18 cellular contexts compared by ENCODE assay signal in the genomic region with DNA sequence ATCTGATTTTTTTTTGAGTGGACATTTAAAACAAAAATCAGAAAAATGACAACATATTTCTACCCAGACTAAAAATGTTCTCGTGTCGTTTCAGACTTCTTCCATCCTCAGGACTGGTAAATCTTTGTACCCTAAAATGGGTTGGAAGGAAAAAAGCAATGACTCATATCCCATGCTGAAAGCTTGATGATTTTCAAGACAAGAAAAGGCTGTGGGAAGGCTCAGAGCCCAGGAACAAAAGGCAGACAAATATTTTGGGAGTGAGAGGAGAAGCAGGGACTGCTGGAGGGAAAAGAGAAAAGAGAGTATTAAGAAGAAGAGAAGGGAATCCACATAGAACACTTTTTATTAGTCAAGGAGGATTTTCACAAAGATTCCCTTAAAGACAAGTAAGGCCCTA.
A peak's percentile ranks its signal among the peaks of the same experiment; 100 is the strongest.
DNase-seq lines count a peak whose midpoint lies in the region; ATAC-seq and TF ChIP-seq lines count a peak whose summit lies in the region.
"Had no signal": no experiment of that assay in that cellular context is flagged by ENCODE, and none has a peak within 500 bp of the region (broad histone marks: within the 10 kb centered on the region; RNA-seq: fewer than 3 reads in every experiment).

No MANE protein-coding gene starts in this region.

- no peak overlapping the region for H3K23ac ChIP-seq in IMR-90 (ENCODE audit: low read depth, low read length)

- 0 out of 2 replicates have a peak overlapping the region, but pooled peaks have one; percentile 31 for H4K91ac ChIP-seq in IMR-90 (ENCODE audit: insufficient read depth, low read depth, low read length)

- no CpG with 5 or more reads among the region's 2 CpGs for WGBS in IMR-90 (ENCODE audit: extremely low coverage in 2 of 2, insufficient read length in 1 of 2), 2 experiments

- no peaks in the 10 kb centered on the region for H3K27me3 ChIP-seq in IMR-90 (ENCODE audit: control insufficient read depth, insufficient read depth, low read length)
- no peaks in the 10 kb centered on the region for H3K27me3 ChIP-seq in right atrium auricular region
- H3K27me3 ChIP-seq in thoracic aorta (replicated peaks; ENCODE audit: insufficient read depth), result no peaks in the 10 kb centered on the region

- no peak overlapping the region for H3K14ac ChIP-seq in IMR-90 (replicated peaks; ENCODE audit: low read depth, low read length)

- CTCF ChIA-PET in IMR-90 (lab: Yijun Ruan, JAX), result interaction anchor here (0.7 kb wide), 1 partner anchor 73 kb away, joined by 3 read pairs; no protein-coding TSS in a partner anchor

- intact Hi-C loops in IMR-90 (cut with micrococcal nuclease), result loop anchor here (2.0 kb wide), 1 partner anchor 62 kb away; no protein-coding TSS in a partner anchor

- no peak overlapping the region; the same call in 1 of the 2 replicates for H3K4ac ChIP-seq in IMR-90 (ENCODE audit: low read depth, low read length)

- H2BK20ac ChIP-seq in IMR-90 (ENCODE audit: low read depth, low read length), result peak overlapping the region; percentile 43; the same call in 1 of the 2 replicates

- BruUV-seq in IMR-90 (replicated peaks; lab: Mats Ljungman, UMichigan), result no TSS peak

- H3K56ac ChIP-seq in IMR-90 (ENCODE audit: extremely low read depth, insufficient read depth, low read length), result no peak overlapping the region

- TF ChIP-seq RAD21 in IMR-90 (IDR thresholded peaks at IDR 0.05; ENCODE audit: low read length), result no peak

- no peak overlapping the region for H2AK9ac ChIP-seq in IMR-90 (replicated peaks; ENCODE audit: low read depth, low read length, poor library complexity)

- H3K79me1 ChIP-seq in IMR-90 (ENCODE audit: low read depth in 1 of 2, low read length in 2 of 2), result no peaks in the 10 kb centered on the region

- no peak for TF ChIP-seq CTCF in IMR-90 (conservative IDR thresholded peaks at IDR 0.05; ENCODE audit: low read depth, low read length)
- no peak for TF ChIP-seq CTCF in coronary artery (IDR thresholded peaks at IDR 0.05)
- no peak for TF ChIP-seq CTCF in right atrium auricular region (IDR thresholded peaks at IDR 0.05)
- no peak for TF ChIP-seq CTCF in thoracic aorta (IDR thresholded peaks at IDR 0.05)

- H2BK5ac ChIP-seq in IMR-90 (ENCODE audit: low read depth, low read length, poor library complexity, severe bottlenecking), result peak overlapping the region; percentile 88

- peak overlapping the region; percentile 86; the same call in 1 of the 3 replicates for H2BK15ac ChIP-seq in IMR-90 (ENCODE audit: low read depth, low read length)

- dilution Hi-C loops in IMR-90 (cut with HindIII; ENCODE audit: low sequenced_read_pairs, unreplicated experiment), result no loop called here

- H3K4me1 ChIP-seq in IMR-90 (ENCODE audit: control insufficient read depth, insufficient read depth, low read length) (peaks cover 10% of the 10 kb centered on the region), right atrium auricular region (peaks cover 0 to 18% of the 10 kb centered on the region in 2 donors), thoracic aorta (ENCODE audit: control insufficient read depth in 1 of 2, low read depth in 2 of 2) (peaks cover 14 to 22% of the 10 kb centered on the region in 2 donors)

- H3K18ac ChIP-seq in IMR-90 (ENCODE audit: low read depth, low read length), result peak overlapping the region; percentile 16

- in situ Hi-C loops in IMR-90 (cut with MboI; ENCODE audit: low sequenced_read_pairs), result no loop called here

- H2AK5ac ChIP-seq in IMR-90 (ENCODE audit: low read depth, low read length), result no peak overlapping the region

- H3K4me3 ChIP-seq in IMR-90 (ENCODE audit: insufficient read depth, low read depth, low read length) (no peak overlapping the region), coronary artery (no peak overlapping the region), right atrium auricular region (no peak overlapping the region), thoracic aorta (no peak overlapping the region)
- H3K4me3 ChIP-seq: dorsolateral prefrontal cortex had no signal

- peak; percentile 64 for DNase-seq in IMR-90
- no peak for DNase-seq in coronary artery (ENCODE audit: low spot score)
- DNase-seq in right atrium auricular region (ENCODE audit: low spot score), result no peak
- no peak for DNase-seq in thoracic aorta (ENCODE audit: low spot score)
- DNase-seq in mucosa of gallbladder (ENCODE audit: low spot score), result no peak
- DNase-seq in NCI-H2227 (lab: John Stamatoyannopoulos, UW; ENCODE audit: unreplicated experiment), result no peak
- DNase-seq in NCI-H748 treated with DMSO at 0.1 percent for 48 hours (lab: John Stamatoyannopoulos, UW), result no peak
- DNase-seq: activated CD4-positive, alpha-beta T cell treated with anti-CD3 and anti-CD28 coated beads, Interleukin-2, amount 50 U/mL, for 4 hours; activated T-cell treated with anti-CD3 and anti-CD28 coated beads, Interleukin-2, amount 50 U/mL, for 4 hours; DMS79; dorsolateral prefrontal cortex; H9; midbrain; NCI-H1417; NCI-H345; nucleus accumbens had no signal

- ATAC-seq in IMR-90 (ENCODE audit: low read depth) (peak; percentile 39), thoracic aorta (ENCODE audit: insufficient number of reproducible peaks, low FRiP score, low read depth) (peak; percentile 82), HG03097 (IDR thresholded peaks at IDR 0.05; ENCODE audit: low FRiP score, unreplicated experiment) (no peak)
- ATAC-seq: activated T-cell treated with anti-CD3 and anti-CD28 coated beads, Interleukin-2, amount 50 U/mL, for 4 hours had no signal

- H3K4me2 ChIP-seq in IMR-90 (ENCODE audit: low read depth, low read length), result no peak overlapping the region
- H3K4me2 ChIP-seq: KMS-11 had no signal

- peaks cover 5% of the 10 kb centered on the region; the same call in 1 of the 2 replicates for H3K9me1 ChIP-seq in IMR-90 (ENCODE audit: insufficient read depth, low read length)

- H2BK120ac ChIP-seq in IMR-90 (ENCODE audit: low read depth, low read length), result peak overlapping the region; percentile 59

- H3K36me3 ChIP-seq in IMR-90 (ENCODE audit: control insufficient read depth, insufficient read depth, low read length) (no peaks in the 10 kb centered on the region), right atrium auricular region (no peaks in the 10 kb centered on the region), thoracic aorta (no peaks in the 10 kb centered on the region)

- peak overlapping the region; percentile 4; the same call in 1 of the 2 replicates for H3K9ac ChIP-seq in IMR-90 (ENCODE audit: low read depth, low read length)
- H3K9ac ChIP-seq: KMS-11 had no signal

- POLR2A ChIA-PET in IMR-90 (lab: Charles Lee; ENCODE audit: unreplicated experiment), result no interaction called here

- no peak for TF ChIP-seq POLR2A in IMR-90 (IDR thresholded peaks at IDR 0.05; ENCODE audit: low read depth, low read length)

- H4K5ac ChIP-seq in IMR-90 (ENCODE audit: low read depth, low read length), result peak overlapping the region; percentile 6; the same call in 1 of the 2 replicates

- H4K20me1 ChIP-seq in IMR-90 (ENCODE audit: insufficient read depth, low read length), result no peaks in the 10 kb centered on the region

- peak overlapping the region; percentile 1 to 83; a peak in 2 of 4 replicates for H4K8ac ChIP-seq in IMR-90 (ENCODE audit: low read depth in 2 of 2, low read length in 2 of 2)

- H3K9me3 ChIP-seq in IMR-90 (ENCODE audit: control insufficient read depth, insufficient read depth, low read length), result peaks cover 3% of the 10 kb centered on the region; the same call in 1 of the 2 replicates
- H3K9me3 ChIP-seq in right atrium auricular region, result no peaks in the 10 kb centered on the region
- H3K9me3 ChIP-seq in thoracic aorta, result no peaks in the 10 kb centered on the region

- H3K27ac ChIP-seq in IMR-90 (ENCODE audit: insufficient read depth, low read length) (no peak overlapping the region), coronary artery (peak overlapping the region; percentile 74 to 84), right atrium auricular region (peak overlapping the region; percentile 33 to 68), thoracic aorta (peak overlapping the region; percentile 79 to 89)
- H3K27ac ChIP-seq: dorsolateral prefrontal cortex, KMS-11 had no signal

- no peak overlapping the region for H2AFZ ChIP-seq in IMR-90 (replicated peaks; ENCODE audit: low read length, poor library complexity)

TF ChIP-seq in IMR-90, 13 proteins besides CTCF, POLR2A, EP300 and RAD21:
- TF ChIP-seq CEBPB (IDR thresholded peaks at IDR 0.05; ENCODE audit: low read depth, low read length), result no peak
- TF ChIP-seq SMC3 (IDR thresholded peaks at IDR 0.05; ENCODE audit: low read depth, low read length), result no peak
- TF ChIP-seq BHLHE40 (IDR thresholded peaks at IDR 0.05; ENCODE audit: low read depth, low read length), result no peak
- TF ChIP-seq CHD1 (IDR thresholded peaks at IDR 0.05; ENCODE audit: low read depth, low read length), result no peak
- TF ChIP-seq, protein P1, sequence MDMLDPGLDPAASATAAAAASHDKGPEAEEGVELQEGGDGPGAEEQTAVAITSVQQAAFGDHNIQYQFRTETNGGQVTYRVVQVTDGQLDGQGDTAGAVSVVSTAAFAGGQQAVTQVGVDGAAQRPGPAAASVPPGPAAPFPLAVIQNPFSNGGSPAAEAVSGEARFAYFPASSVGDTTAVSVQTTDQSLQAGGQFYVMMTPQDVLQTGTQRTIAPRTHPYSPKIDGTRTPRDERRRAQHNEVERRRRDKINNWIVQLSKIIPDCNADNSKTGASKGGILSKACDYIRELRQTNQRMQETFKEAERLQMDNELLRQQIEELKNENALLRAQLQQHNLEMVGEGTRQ (IDR thresholded peaks at IDR 0.05; ENCODE audit: low read depth, low read length), result no peak
- no peak for TF ChIP-seq MAFK (IDR thresholded peaks at IDR 0.05; ENCODE audit: low read depth, low read length)
- TF ChIP-seq MXI1 (IDR thresholded peaks at IDR 0.05; ENCODE audit: borderline replicate concordance, low read depth, low read length), result no peak
- TF ChIP-seq, protein P2, sequence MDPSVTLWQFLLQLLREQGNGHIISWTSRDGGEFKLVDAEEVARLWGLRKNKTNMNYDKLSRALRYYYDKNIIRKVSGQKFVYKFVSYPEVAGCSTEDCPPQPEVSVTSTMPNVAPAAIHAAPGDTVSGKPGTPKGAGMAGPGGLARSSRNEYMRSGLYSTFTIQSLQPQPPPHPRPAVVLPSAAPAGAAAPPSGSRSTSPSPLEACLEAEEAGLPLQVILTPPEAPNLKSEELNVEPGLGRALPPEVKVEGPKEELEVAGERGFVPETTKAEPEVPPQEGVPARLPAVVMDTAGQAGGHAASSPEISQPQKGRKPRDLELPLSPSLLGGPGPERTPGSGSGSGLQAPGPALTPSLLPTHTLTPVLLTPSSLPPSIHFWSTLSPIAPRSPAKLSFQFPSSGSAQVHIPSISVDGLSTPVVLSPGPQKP (IDR thresholded peaks at IDR 0.05; ENCODE audit: borderline replicate concordance, low read depth, low read length), result no peak
- no peak for TF ChIP-seq MAZ (IDR thresholded peaks at IDR 0.05; ENCODE audit: borderline replicate concordance, low read depth, low read length)
- TF ChIP-seq NFE2L2 (IDR thresholded peaks at IDR 0.05; ENCODE audit: low read depth, low read length), result no peak
- no peak for TF ChIP-seq FOS (IDR thresholded peaks at IDR 0.05; ENCODE audit: low read depth, low read length)
- TF ChIP-seq RCOR1 (IDR thresholded peaks at IDR 0.05; ENCODE audit: insufficient replicate concordance, low read length), result no peak
- no peak for TF ChIP-seq RFX5 (IDR thresholded peaks at IDR 0.05; ENCODE audit: low read depth, low read length)
